ENCODE assay signal across 8 cellular contexts in genomic region chr7:127782550-127783266, GRCh38.
DNase-seq lines count a peak whose midpoint lies in the region; ATAC-seq lines count a peak whose summit lies in the region.

No MANE protein-coding gene starts in this region.

- DNase-seq in KBM-7: peak; percentile 31
- peak; percentile 17 for DNase-seq in germinal center (ENCODE audit: low spot score)
- DNase-seq in NCI-H1436 (lab: John Stamatoyannopoulos, UW): no peak
- DNase-seq in activated CD4-positive, alpha-beta memory T cell treated with anti-CD3 and anti-CD28 coated beads, Interleukin-2, amount 10 ng/mL, durations not matched to agents 7 days and 5 days: no peak
- no peak for DNase-seq in T-helper 2 cell
- no peak for DNase-seq in activated CD4-positive, alpha-beta memory T cell treated with anti-CD3 and anti-CD28 coated beads for 36 hours

- no peak overlapping the region for H3K4me3 Mint-ChIP-seq in activated CD4-positive, alpha-beta memory T cell treated with anti-CD3 and anti-CD28 coated beads, Interleukin-2, amount 10 ng/mL, durations not matched to agents 7 days and 5 days
- no peak overlapping the region for H3K4me3 Mint-ChIP-seq in activated CD4-positive, alpha-beta memory T cell treated with anti-CD3 and anti-CD28 coated beads for 36 hours

- CTCF ChIA-PET in activated CD4-positive, alpha-beta memory T cell treated with anti-CD3 and anti-CD28 coated beads, Interleukin-2, amount 10 ng/mL, durations not matched to agents 7 days and 5 days (lab: Charles Lee): interaction anchor here (3.4 kb wide), 1 partner anchor 10 kb away, joined by 12 read pairs; no protein-coding TSS in a partner anchor
- CTCF ChIA-PET in activated CD4-positive, alpha-beta memory T cell treated with anti-CD3 and anti-CD28 coated beads for 36 hours (lab: Charles Lee): no interaction called here

- ATAC-seq in GM18499 (IDR thresholded peaks at IDR 0.05; ENCODE audit: insufficient read depth, unreplicated experiment) (peak; percentile 89), GM21786 (IDR thresholded peaks at IDR 0.05; ENCODE audit: unreplicated experiment) (peak; percentile 96)

- peaks cover 13% of the 10 kb centered on the region for H3K36me3 Mint-ChIP-seq in activated CD4-positive, alpha-beta memory T cell treated with anti-CD3 and anti-CD28 coated beads, Interleukin-2, amount 10 ng/mL, durations not matched to agents 7 days and 5 days (ENCODE audit: low read depth)
- peaks cover 18% of the 10 kb centered on the region for H3K36me3 Mint-ChIP-seq in activated CD4-positive, alpha-beta memory T cell treated with anti-CD3 and anti-CD28 coated beads for 36 hours

- POLR2A ChIA-PET in activated CD4-positive, alpha-beta memory T cell treated with anti-CD3 and anti-CD28 coated beads, Interleukin-2, amount 10 ng/mL, durations not matched to agents 7 days and 5 days (lab: Charles Lee): no interaction called here
- POLR2A ChIA-PET in activated CD4-positive, alpha-beta memory T cell treated with anti-CD3 and anti-CD28 coated beads for 36 hours (lab: Charles Lee): no interaction called here

- no peak overlapping the region for H3K27ac Mint-ChIP-seq in activated CD4-positive, alpha-beta memory T cell treated with anti-CD3 and anti-CD28 coated beads, Interleukin-2, amount 10 ng/mL, durations not matched to agents 7 days and 5 days
- H3K27ac Mint-ChIP-seq in activated CD4-positive, alpha-beta memory T cell treated with anti-CD3 and anti-CD28 coated beads for 36 hours: no peak overlapping the region

- H3K27me3 Mint-ChIP-seq in activated CD4-positive, alpha-beta memory T cell treated with anti-CD3 and anti-CD28 coated beads, Interleukin-2, amount 10 ng/mL, durations not matched to agents 7 days and 5 days: no peaks in the 10 kb centered on the region
- no peaks in the 10 kb centered on the region for H3K27me3 Mint-ChIP-seq in activated CD4-positive, alpha-beta memory T cell treated with anti-CD3 and anti-CD28 coated beads for 36 hours

- intact Hi-C loops in activated CD4-positive, alpha-beta memory T cell treated with anti-CD3 and anti-CD28 coated beads for 36 hours (cut with micrococcal nuclease): no loop called here

- in situ Hi-C loops in KBM-7 (cut with MboI; ENCODE audit: low pct_unique_long_range_greater_than_20kb, low sequenced_read_pairs): no loop called here

- no peaks in the 10 kb centered on the region for H3K9me3 Mint-ChIP-seq in activated CD4-positive, alpha-beta memory T cell treated with anti-CD3 and anti-CD28 coated beads, Interleukin-2, amount 10 ng/mL, durations not matched to agents 7 days and 5 days
- H3K9me3 Mint-ChIP-seq in activated CD4-positive, alpha-beta memory T cell treated with anti-CD3 and anti-CD28 coated beads for 36 hours: no peaks in the 10 kb centered on the region

- peaks cover 2% of the 10 kb centered on the region for H3K4me1 Mint-ChIP-seq in activated CD4-positive, alpha-beta memory T cell treated with anti-CD3 and anti-CD28 coated beads, Interleukin-2, amount 10 ng/mL, durations not matched to agents 7 days and 5 days
- H3K4me1 Mint-ChIP-seq in activated CD4-positive, alpha-beta memory T cell treated with anti-CD3 and anti-CD28 coated beads for 36 hours (ENCODE audit: low read depth): peaks cover 34% of the 10 kb centered on the region

Comparison
In these comparisons a context has a peak if more than half of its experiments do, and no peak if none do; other contexts are left out.
1. DNase-seq: peak in KBM-7 (single experiment) and germinal center (single experiment); none in NCI-H1436 (single experiment), activated CD4-positive, alpha-beta memory T cell treated with anti-CD3 and anti-CD28 coated beads, Interleukin-2, amount 10 ng/mL, durations not matched to agents 7 days and 5 days (single experiment), T-helper 2 cell (0 of 5) and activated CD4-positive, alpha-beta memory T cell treated with anti-CD3 and anti-CD28 coated beads for 36 hours (single experiment).